ENCODE assay signal across 39 cellular contexts in genomic region chr6:115821798-115822197, GRCh38.
"Had no signal": no experiment of that assay in that cellular context is flagged by ENCODE, and none has a peak within 500 bp of the region (broad histone marks: within the 10 kb centered on the region; RNA-seq: fewer than 3 reads in every experiment).

No MANE protein-coding gene starts in this region.

- H3K36me3 Mint-ChIP-seq: activated CD8-positive, alpha-beta memory T cell treated with anti-CD3 and anti-CD28 coated beads, Interleukin-2, amount 10 ng/mL, durations not matched to agents 7 days and 5 days; activated naive CD4-positive, alpha-beta T cell treated with anti-CD3 and anti-CD28 coated beads, Interleukin-2, amount 10 ng/mL, durations not matched to agents 7 days and 5 days; activated naive CD4-positive, alpha-beta T cell treated with anti-CD3 and anti-CD28 coated beads, Interleukin-2, amount 50 U/mL, for 24 hours; activated naive CD8-positive, alpha-beta T cell; activated naive CD8-positive, alpha-beta T cell treated with anti-CD3 and anti-CD28 coated beads, Interleukin-2, amount 10 ng/mL, durations not matched to agents 7 days and 5 days; brain had no signal

- H3K4me1 ChIP-seq: ascending aorta had no signal

- DNase-seq: activated CD4-positive, alpha-beta memory T cell treated with anti-CD3 and anti-CD28 coated beads, Interleukin-2, amount 10 ng/mL, durations not matched to agents 7 days and 5 days; activated CD4-positive, alpha-beta T cell treated with anti-CD3 and anti-CD28 coated beads for 1 hour; activated CD4-positive, alpha-beta T cell treated with anti-CD3 and anti-CD28 coated beads for 36 hours; activated CD4-positive, alpha-beta T cell treated with anti-CD3 and anti-CD28 coated beads for 48 hours; activated CD4-positive, alpha-beta T cell treated with anti-CD3 and anti-CD28 coated beads, Interleukin-2, amount 10 ng/mL, durations not matched to agents 7 days and 5 days; activated CD4-positive, alpha-beta T cell treated with anti-CD3 and anti-CD28 coated beads, Interleukin-2, amount 50 U/mL, for 48 hours; activated CD4-positive, CD25-positive, alpha-beta regulatory T cell; activated CD8-positive, alpha-beta memory T cell treated with anti-CD3 and anti-CD28 coated beads for 24 hours; activated CD8-positive, alpha-beta memory T cell treated with anti-CD3 and anti-CD28 coated beads, Interleukin-2, amount 10 ng/mL, durations not matched to agents 7 days and 5 days; activated CD8-positive, alpha-beta memory T cell treated with anti-CD3 and anti-CD28 coated beads, Interleukin-2, amount 50 U/mL, for 48 hours; activated CD8-positive, alpha-beta T cell treated with anti-CD3 and anti-CD28 coated beads, Interleukin-2, amount 10 ng/mL, durations not matched to agents 7 days and 5 days; activated effector memory CD4-positive, alpha-beta T cell treated with Interleukin-2 at 50 U/mL for 16 hours; activated gamma-delta T cell; activated naive CD4-positive, alpha-beta T cell treated with anti-CD3 and anti-CD28 coated beads, Interleukin-2, amount 10 ng/mL, durations not matched to agents 7 days and 5 days; activated naive CD4-positive, alpha-beta T cell treated with Interleukin-2 at 50 U/mL for 16 hours; activated naive CD8-positive, alpha-beta T cell treated with anti-CD3 and anti-CD28 coated beads, Interleukin-2, amount 10 ng/mL, durations not matched to agents 7 days and 5 days; activated naive CD8-positive, alpha-beta T cell treated with anti-CD3 and anti-CD28 coated beads, Interleukin-2, amount 50 U/mL, for 24 hours; activated T-cell treated with anti-CD3 and anti-CD28 coated beads, Interleukin-2, amount 50 U/mL, for 24 hours; activated T-cell treated with anti-CD3 and anti-CD28 coated beads, Interleukin-2, amount 50 U/mL, for 48 hours; amygdala; anterior cingulate cortex; caudate nucleus; SW 1271; T-helper 1 cell; T-helper 2 cell; T-helper 9 cell had no signal

- H3K9me3 Mint-ChIP-seq: activated CD4-positive, alpha-beta T cell treated with anti-CD3 and anti-CD28 coated beads, Interleukin-2, amount 10 ng/mL, durations not matched to agents 7 days and 5 days; activated naive CD8-positive, alpha-beta T cell treated with anti-CD3 and anti-CD28 coated beads, Interleukin-2, amount 10 ng/mL, durations not matched to agents 7 days and 5 days; activated T-helper 2 cell treated with anti-CD3 and anti-CD28 coated beads, Interferon-gamma antibody, Interleukin-2, Interleukin-4, amounts not matched to agents 10 μg/mL and 5 μg/mL and 100 μg/mL, durations not matched to agents 14 hours and 24 hours and 36 hours had no signal

- H3K4me3 ChIP-seq: ascending aorta, cardiac muscle cell had no signal

- H3K27me3 ChIP-seq: ascending aorta, cardiac muscle cell had no signal

- ATAC-seq: activated CD4-positive, alpha-beta T cell treated with anti-CD3 and anti-CD28 coated beads for 36 hours; activated CD4-positive, CD25-positive, alpha-beta regulatory T cell treated with anti-CD3 and anti-CD28 coated beads, Interleukin-2, amount 50 U/mL, for 24 hours; activated CD8-positive, alpha-beta memory T cell treated with anti-CD3 and anti-CD28 coated beads, Interleukin-2, amount 10 ng/mL, durations not matched to agents 7 days and 5 days; activated CD8-positive, alpha-beta T cell treated with anti-CD3 and anti-CD28 coated beads, Interleukin-2, amount 10 ng/mL, durations not matched to agents 7 days and 5 days; activated naive CD8-positive, alpha-beta T cell treated with anti-CD3 and anti-CD28 coated beads, Interleukin-2, amount 50 U/mL, for 24 hours had no signal

- H3K4me1 Mint-ChIP-seq: activated CD4-positive, alpha-beta memory T cell treated with anti-CD3 and anti-CD28 coated beads, Interleukin-2, amount 10 ng/mL, durations not matched to agents 7 days and 5 days; activated CD4-positive, alpha-beta T cell treated with anti-CD3 and anti-CD28 coated beads for 36 hours; activated CD4-positive, alpha-beta T cell treated with anti-CD3 and anti-CD28 coated beads, Interleukin-2, amount 10 ng/mL, durations not matched to agents 7 days and 5 days; activated CD8-positive, alpha-beta memory T cell treated with anti-CD3 and anti-CD28 coated beads, Interleukin-2, amount 10 ng/mL, durations not matched to agents 7 days and 5 days; activated naive CD4-positive, alpha-beta T cell treated with anti-CD3 and anti-CD28 coated beads, Interleukin-2, amount 10 ng/mL, durations not matched to agents 7 days and 5 days; activated naive CD4-positive, alpha-beta T cell treated with anti-CD3 and anti-CD28 coated beads, Interleukin-2, amount 50 U/mL, for 24 hours; activated naive CD8-positive, alpha-beta T cell treated with anti-CD3 and anti-CD28 coated beads, Interleukin-2, amount 10 ng/mL, durations not matched to agents 7 days and 5 days; activated naive CD8-positive, alpha-beta T cell treated with anti-CD3 and anti-CD28 coated beads, Interleukin-2, amount 50 U/mL, for 24 hours; brain; central memory CD8-positive, alpha-beta T cell had no signal

- H3K36me3 ChIP-seq: ascending aorta, cardiac muscle cell had no signal

- H3K27ac ChIP-seq: ascending aorta, cardiac muscle cell, VCaP had no signal

- H3K27me3 Mint-ChIP-seq: activated CD4-positive, alpha-beta memory T cell treated with anti-CD3 and anti-CD28 coated beads, Interleukin-2, amount 10 ng/mL, durations not matched to agents 7 days and 5 days; activated CD4-positive, alpha-beta T cell treated with anti-CD3 and anti-CD28 coated beads for 36 hours; activated CD4-positive, alpha-beta T cell treated with anti-CD3 and anti-CD28 coated beads, Interleukin-2, amount 10 ng/mL, durations not matched to agents 7 days and 5 days; activated CD8-positive, alpha-beta memory T cell treated with anti-CD3 and anti-CD28 coated beads, Interleukin-2, amount 10 ng/mL, durations not matched to agents 7 days and 5 days; activated naive CD4-positive, alpha-beta T cell treated with anti-CD3 and anti-CD28 coated beads, Interleukin-2, amount 10 ng/mL, durations not matched to agents 7 days and 5 days; activated naive CD4-positive, alpha-beta T cell treated with anti-CD3 and anti-CD28 coated beads, Interleukin-2, amount 50 U/mL, for 24 hours; activated naive CD8-positive, alpha-beta T cell; activated naive CD8-positive, alpha-beta T cell treated with anti-CD3 and anti-CD28 coated beads, Interleukin-2, amount 10 ng/mL, durations not matched to agents 7 days and 5 days; activated naive CD8-positive, alpha-beta T cell treated with anti-CD3 and anti-CD28 coated beads, Interleukin-2, amount 50 U/mL, for 24 hours; activated T-cell treated with anti-CD3 and anti-CD28 coated beads, Interleukin-2, amount 50 U/mL, for 24 hours; central memory CD8-positive, alpha-beta T cell had no signal

- FAIRE-seq: bronchial epithelial cell, TTC549 had no signal

- H3K4me3 Mint-ChIP-seq: activated CD4-positive, alpha-beta memory T cell treated with anti-CD3 and anti-CD28 coated beads, Interleukin-2, amount 10 ng/mL, durations not matched to agents 7 days and 5 days; activated CD4-positive, alpha-beta T cell treated with anti-CD3 and anti-CD28 coated beads for 36 hours; activated CD4-positive, alpha-beta T cell treated with anti-CD3 and anti-CD28 coated beads, Interleukin-2, amount 10 ng/mL, durations not matched to agents 7 days and 5 days; activated CD8-positive, alpha-beta memory T cell treated with anti-CD3 and anti-CD28 coated beads, Interleukin-2, amount 10 ng/mL, durations not matched to agents 7 days and 5 days; activated CD8-positive, alpha-beta T cell treated with anti-CD3 and anti-CD28 coated beads, Interleukin-2, amount 10 ng/mL, durations not matched to agents 7 days and 5 days; activated naive CD4-positive, alpha-beta T cell treated with anti-CD3 and anti-CD28 coated beads, Interleukin-2, amount 10 ng/mL, durations not matched to agents 7 days and 5 days; activated naive CD4-positive, alpha-beta T cell treated with anti-CD3 and anti-CD28 coated beads, Interleukin-2, amount 50 U/mL, for 24 hours; activated naive CD8-positive, alpha-beta T cell; activated naive CD8-positive, alpha-beta T cell treated with anti-CD3 and anti-CD28 coated beads, Interleukin-2, amount 10 ng/mL, durations not matched to agents 7 days and 5 days; activated naive CD8-positive, alpha-beta T cell treated with anti-CD3 and anti-CD28 coated beads, Interleukin-2, amount 50 U/mL, for 24 hours; activated T-cell treated with anti-CD3 and anti-CD28 coated beads, Interleukin-2, amount 50 U/mL, for 24 hours; brain; central memory CD8-positive, alpha-beta T cell; T-helper 1 cell treated with Interleukin-12 subunit alpha and Interleukin-12 subunit beta and Interleukin-4 antibody, amounts not matched to agents 30 μg/mL and 1 μg/mL, for 36 hours; T-helper 2 cell treated with Interferon-gamma antibody and Interleukin-4, amounts not matched to agents 5 μg/mL and 100 μg/mL, for 36 hours had no signal

- H3K27ac Mint-ChIP-seq: activated CD4-positive, alpha-beta memory T cell treated with anti-CD3 and anti-CD28 coated beads, Interleukin-2, amount 10 ng/mL, durations not matched to agents 7 days and 5 days; activated CD4-positive, alpha-beta T cell treated with anti-CD3 and anti-CD28 coated beads for 36 hours; activated CD4-positive, alpha-beta T cell treated with anti-CD3 and anti-CD28 coated beads, Interleukin-2, amount 10 ng/mL, durations not matched to agents 7 days and 5 days; activated CD8-positive, alpha-beta memory T cell treated with anti-CD3 and anti-CD28 coated beads, Interleukin-2, amount 10 ng/mL, durations not matched to agents 7 days and 5 days; activated CD8-positive, alpha-beta T cell treated with anti-CD3 and anti-CD28 coated beads, Interleukin-2, amount 10 ng/mL, durations not matched to agents 7 days and 5 days; activated naive CD4-positive, alpha-beta T cell treated with anti-CD3 and anti-CD28 coated beads, Interleukin-2, amount 10 ng/mL, durations not matched to agents 7 days and 5 days; activated naive CD4-positive, alpha-beta T cell treated with anti-CD3 and anti-CD28 coated beads, Interleukin-2, amount 50 U/mL, for 24 hours; activated naive CD8-positive, alpha-beta T cell; activated naive CD8-positive, alpha-beta T cell treated with anti-CD3 and anti-CD28 coated beads, Interleukin-2, amount 10 ng/mL, durations not matched to agents 7 days and 5 days; activated naive CD8-positive, alpha-beta T cell treated with anti-CD3 and anti-CD28 coated beads, Interleukin-2, amount 50 U/mL, for 24 hours; activated T-cell treated with anti-CD3 and anti-CD28 coated beads, Interleukin-2, amount 50 U/mL, for 24 hours; activated T-helper 2 cell treated with anti-CD3 and anti-CD28 coated beads, Interferon-gamma antibody, Interleukin-2, Interleukin-4, amounts not matched to agents 10 μg/mL and 5 μg/mL and 100 μg/mL, durations not matched to agents 14 hours and 24 hours and 36 hours; brain; T-helper 1 cell treated with Interleukin-12 subunit alpha and Interleukin-12 subunit beta and Interleukin-4 antibody, amounts not matched to agents 30 μg/mL and 1 μg/mL, for 36 hours; T-helper 2 cell treated with Interferon-gamma antibody and Interleukin-4, amounts not matched to agents 5 μg/mL and 100 μg/mL, for 36 hours had no signal
